8 cellular contexts compared by ENCODE assay signal in genomic region chr3:127674099-127674792, GRCh38. TPM values are rescaled to one million over a fixed set of nuclear protein-coding genes. Genes with fewer than 3 reads are reported as not detected.
DNase-seq lines count a peak whose midpoint lies in the region; ATAC-seq and TF ChIP-seq lines count a peak whose summit lies in the region.

No MANE protein-coding gene starts in this region.

- peaks cover 27% of the 10 kb centered on the region; the same call in 1 of the 2 replicates for H3K36me3 ChIP-seq in DND-41 (ENCODE audit: insufficient read depth, low read length)
- H3K36me3 ChIP-seq in rectal smooth muscle tissue (ENCODE audit: control insufficient read depth, insufficient read depth, low read length), result peaks cover 5% of the 10 kb centered on the region

- CTCF ChIA-PET in activated CD4-positive, alpha-beta memory T cell treated with anti-CD3 and anti-CD28 coated beads, Interleukin-2, amount 10 ng/mL, durations not matched to agents 7 days and 5 days (lab: Charles Lee), result no interaction called here

- H3K4me1 Mint-ChIP-seq in activated CD4-positive, alpha-beta memory T cell treated with anti-CD3 and anti-CD28 coated beads, Interleukin-2, amount 10 ng/mL, durations not matched to agents 7 days and 5 days, result peaks cover 30% of the 10 kb centered on the region

- peak overlapping the region; percentile 98 for H3K9ac ChIP-seq in DND-41 (ENCODE audit: low read depth, low read length)
- peak overlapping the region; percentile 36 for H3K9ac ChIP-seq in rectal smooth muscle tissue (ENCODE audit: low read length)

- H3K27me3 Mint-ChIP-seq in activated CD4-positive, alpha-beta memory T cell treated with anti-CD3 and anti-CD28 coated beads, Interleukin-2, amount 10 ng/mL, durations not matched to agents 7 days and 5 days, result no peaks in the 10 kb centered on the region

- H3K27ac Mint-ChIP-seq in activated CD4-positive, alpha-beta memory T cell treated with anti-CD3 and anti-CD28 coated beads, Interleukin-2, amount 10 ng/mL, durations not matched to agents 7 days and 5 days, result peak overlapping the region; percentile 33

- intact Hi-C loops in head of caudate nucleus (cut with DNase I), result no loop called here

- H3K27ac ChIP-seq in DND-41 (ENCODE audit: low read length), result no peak overlapping the region; the same call in 1 of the 2 replicates
- H3K27ac ChIP-seq in rectal smooth muscle tissue (ENCODE audit: low read depth, low read length), result no peak overlapping the region

- peak overlapping the region; percentile 84 for H3K4me3 Mint-ChIP-seq in activated CD4-positive, alpha-beta memory T cell treated with anti-CD3 and anti-CD28 coated beads, Interleukin-2, amount 10 ng/mL, durations not matched to agents 7 days and 5 days

- POLR2A ChIA-PET in activated CD4-positive, alpha-beta memory T cell treated with anti-CD3 and anti-CD28 coated beads, Interleukin-2, amount 10 ng/mL, durations not matched to agents 7 days and 5 days (lab: Charles Lee), result interaction anchor here (1.0 kb wide), 1 partner anchor 77 kb away, joined by 3 read pairs; no protein-coding TSS in a partner anchor

- H3K79me2 ChIP-seq in DND-41 (ENCODE audit: insufficient read depth, low read length), result peaks cover 17% of the 10 kb centered on the region

- ATAC-seq in DND-41 (ENCODE audit: insufficient read depth, low read depth) (no peak), HG03571 (IDR thresholded peaks at IDR 0.05; ENCODE audit: unreplicated experiment) (no peak)

- no peaks in the 10 kb centered on the region for H3K27me3 ChIP-seq in DND-41 (ENCODE audit: insufficient read depth, low read length, poor library complexity)
- H3K27me3 ChIP-seq in rectal smooth muscle tissue (ENCODE audit: control insufficient read depth, insufficient read depth, low read length), result no peaks in the 10 kb centered on the region

- H3K9me3 ChIP-seq in DND-41 (ENCODE audit: insufficient read depth, low read length, severe bottlenecking), result no peaks in the 10 kb centered on the region

- H3K4me2 ChIP-seq in DND-41 (ENCODE audit: insufficient read depth, low read length), result peak overlapping the region; percentile 92

- H3K4me1 ChIP-seq in DND-41 (ENCODE audit: insufficient read depth, low read length) (peaks cover 24% of the 10 kb centered on the region), rectal smooth muscle tissue (ENCODE audit: control insufficient read depth, insufficient read depth, low read length) (peaks cover 3% of the 10 kb centered on the region)

- DNase-seq in DND-41, result no peak
- DNase-seq in activated CD4-positive, alpha-beta memory T cell treated with anti-CD3 and anti-CD28 coated beads, Interleukin-2, amount 10 ng/mL, durations not matched to agents 7 days and 5 days, result peak; percentile 14
- DNase-seq in head of caudate nucleus, result peak in 41 of 42 donors; percentile 40 to 88 (median 70)
- DNase-seq in NCI-H1436 (lab: John Stamatoyannopoulos, UW), result no peak
- no peak for DNase-seq in HUDEP-2 (lab: John Stamatoyannopoulos, UW; ENCODE audit: unreplicated experiment in 76 of 76)
- no peak for DNase-seq in midbrain (lab: John Stamatoyannopoulos, UW)

- no peaks in the 10 kb centered on the region for H3K9me3 Mint-ChIP-seq in activated CD4-positive, alpha-beta memory T cell treated with anti-CD3 and anti-CD28 coated beads, Interleukin-2, amount 10 ng/mL, durations not matched to agents 7 days and 5 days

- TF ChIP-seq CTCF in DND-41 (IDR thresholded peaks at IDR 0.05; ENCODE audit: borderline replicate concordance, extremely low read depth, low read length, poor library complexity, severe bottlenecking), result no peak

- H3K36me3 Mint-ChIP-seq in activated CD4-positive, alpha-beta memory T cell treated with anti-CD3 and anti-CD28 coated beads, Interleukin-2, amount 10 ng/mL, durations not matched to agents 7 days and 5 days (ENCODE audit: low read depth), result peaks cover 2% of the 10 kb centered on the region

- peaks cover 3% of the 10 kb centered on the region for H4K20me1 ChIP-seq in DND-41 (ENCODE audit: insufficient read depth, low read length)

- H2AFZ ChIP-seq in DND-41 (ENCODE audit: low read depth, low read length), result no peak overlapping the region

- H3K4me3 ChIP-seq in DND-41 (ENCODE audit: low read depth in 1 of 2, low read length in 2 of 2) (peak overlapping the region in 1 of 2 experiments; percentile 96; a peak in 2 of 4 replicates), rectal smooth muscle tissue (ENCODE audit: low read length) (peak overlapping the region; percentile 82)

RNA-seq across cellular contexts. Expression of gene ABTB1, which starts 1.5 kb away (rescaled TPM):
- total RNA-seq in activated CD4-positive, alpha-beta memory T cell treated with anti-CD3 and anti-CD28 coated beads, Interleukin-2, amount 10 ng/mL, durations not matched to agents 7 days and 5 days, result 10 to 100 TPM; 34.3 to 38.8 TPM

RNA-seq across cellular contexts. Expression of gene PODXL2, which starts 45.3 kb away (rescaled TPM):
- 1 to 10 TPM in 1 of 2 experiments, under 1 TPM in 1; 0.95 to 1.1 TPM for total RNA-seq in activated CD4-positive, alpha-beta memory T cell treated with anti-CD3 and anti-CD28 coated beads, Interleukin-2, amount 10 ng/mL, durations not matched to agents 7 days and 5 days

Comparison
In these comparisons a context has a peak if more than half of its experiments do, and no peak if none do; other contexts are left out.
1. DNase-seq: peak in activated CD4-positive, alpha-beta memory T cell treated with anti-CD3 and anti-CD28 coated beads, Interleukin-2, amount 10 ng/mL, durations not matched to agents 7 days and 5 days (single experiment) and head of caudate nucleus (41 of 42); none in DND-41 (single experiment), NCI-H1436 (single experiment), HUDEP-2 (0 of 76) and midbrain (single experiment).